In genomic region chr17:27526603-27527002, GRCh38 we compare ENCODE assay signal across 9 cellular contexts.
DNase-seq lines count a peak whose midpoint lies in the region; ATAC-seq, FAIRE-seq and TF ChIP-seq lines count a peak whose summit lies in the region.
"Had no signal": no experiment of that assay in that cellular context is flagged by ENCODE, and none has a peak within 500 bp of the region (broad histone marks: within the 10 kb centered on the region; RNA-seq: fewer than 3 reads in every experiment).

No MANE protein-coding gene starts in this region.

- H3K4me3 Mint-ChIP-seq in activated T-helper 17 cell treated with anti-CD3 and anti-CD28 coated beads, Interleukin-2, amount 50 U/mL, for 72 hours: peak overlapping the region; percentile 42

- FAIRE-seq in HepG2 (lab: Jason Lieb, UNC): peak; percentile 70

- no peaks in the 10 kb centered on the region for H3K36me3 Mint-ChIP-seq in activated T-helper 17 cell treated with anti-CD3 and anti-CD28 coated beads, Interleukin-2, amount 50 U/mL, for 72 hours (ENCODE audit: low read depth)

- H3K79me2 ChIP-seq in ACC112 (ENCODE audit: control insufficient read depth, insufficient read depth, low read length, unreplicated experiment) (no peaks in the 10 kb centered on the region), HepG2 (ENCODE audit: insufficient read depth, low read length) (peaks cover 39% of the 10 kb centered on the region)

- H3K27me3 Mint-ChIP-seq in activated T-helper 17 cell treated with anti-CD3 and anti-CD28 coated beads, Interleukin-2, amount 50 U/mL, for 72 hours: no peaks in the 10 kb centered on the region

- TF ChIP-seq EP300 in HepG2 (IDR thresholded peaks at IDR 0.05; ENCODE audit: low read depth in 2 of 2, low read length in 2 of 2) (no peak), HepG2 (CRISPR knock-in tag; IDR thresholded peaks at IDR 0.05; ENCODE audit: borderline replicate concordance) (no peak)

- POLR2A ChIA-PET in HepG2 (lab: Yijun Ruan, JAX): no interaction called here

- in situ Hi-C loops in HepG2 (cut with HindIII; ENCODE audit: extremely low pct_ligation_motif_present, low pct_unique_long_range_greater_than_20kb): no loop called here

- H2AFZ ChIP-seq in ACC112 (ENCODE audit: low read length, unreplicated experiment): no peak overlapping the region
- H2AFZ ChIP-seq in HepG2 (ENCODE audit: low read length): no peak overlapping the region

- H3K36me3 ChIP-seq in ACC112 (ENCODE audit: insufficient read depth, low read length): no peaks in the 10 kb centered on the region
- no peaks in the 10 kb centered on the region for H3K36me3 ChIP-seq in HepG2 (replicated peaks in 1 of 2; ENCODE audit: control insufficient read depth in 1 of 2, insufficient read depth in 2 of 2, low read length in 2 of 2)

- H4K20me1 ChIP-seq in HepG2 (ENCODE audit: insufficient read depth, low read length): no peaks in the 10 kb centered on the region

- H3K4me1 ChIP-seq in ACC112 (ENCODE audit: control insufficient read depth, insufficient read depth, low read length, unreplicated experiment) (peaks cover 4% of the 10 kb centered on the region), HepG2 (ENCODE audit: insufficient read depth, low read length) (peaks cover 92% of the 10 kb centered on the region)

- BruUV-seq in HepG2 (replicated peaks; lab: Mats Ljungman, UMichigan): no TSS peak

- H3K27me3 ChIP-seq in ACC112 (ENCODE audit: insufficient read depth, low read length): no peaks in the 10 kb centered on the region
- no peaks in the 10 kb centered on the region for H3K27me3 ChIP-seq in HepG2 (ENCODE audit: control insufficient read depth in 1 of 2, insufficient read depth in 2 of 2, low read length in 2 of 2)

- intact Hi-C loops in HepG2 (cut with micrococcal nuclease; ENCODE audit: unreplicated experiment): no loop called here

- DNase-seq in HepG2 (ENCODE audit: low spot score) (no peak), ureter (ENCODE audit: low spot score) (peak; percentile 69), SK-N-DZ (ENCODE audit: low spot score) (no peak), activated gamma-delta T cell treated with Interleukin-2 at 50 U/mL for 16 hours (no peak)

- peak overlapping the region; percentile 22; the same call in 1 of the 2 replicates for H3K4me2 ChIP-seq in HepG2 (ENCODE audit: low read depth, low read length)

- CTCF ChIA-PET in HepG2 (lab: Yijun Ruan, JAX; ENCODE audit: low intra/inter-chr PET ratio, low total read pairs): no interaction called here

- no peak for TF ChIP-seq CTCF in HepG2 (CRISPR knock-in tag; IDR thresholded peaks at IDR 0.05)

- no peak for TF ChIP-seq RAD21 in HepG2 (CRISPR knock-in tag; IDR thresholded peaks at IDR 0.05)

- H3K4me1 Mint-ChIP-seq in activated T-helper 17 cell treated with anti-CD3 and anti-CD28 coated beads, Interleukin-2, amount 50 U/mL, for 72 hours: peaks cover 27% of the 10 kb centered on the region

- peak; percentile 59 for ATAC-seq in GM19023 (IDR thresholded peaks at IDR 0.05; ENCODE audit: unreplicated experiment)
- peak; percentile 59 for ATAC-seq in HG03460 (IDR thresholded peaks at IDR 0.05; ENCODE audit: unreplicated experiment)
- ATAC-seq in activated T-helper 17 cell treated with anti-CD3 and anti-CD28 coated beads, Interleukin-2, amount 50 U/mL, for 72 hours (replicated peaks): peak; percentile 85
- ATAC-seq in HepG2: no peak
- ATAC-seq: psoas muscle had no signal

- no peak overlapping the region for H3K27ac Mint-ChIP-seq in activated T-helper 17 cell treated with anti-CD3 and anti-CD28 coated beads, Interleukin-2, amount 50 U/mL, for 72 hours

- no peak for TF ChIP-seq POLR2A in HepG2 (IDR thresholded peaks at IDR 0.05; ENCODE audit: insufficient read depth in 1 of 2, low read depth in 2 of 2, low read length in 2 of 2)

- no peaks in the 10 kb centered on the region for H3K9me3 Mint-ChIP-seq in activated T-helper 17 cell treated with anti-CD3 and anti-CD28 coated beads, Interleukin-2, amount 50 U/mL, for 72 hours

- WGBS in HepG2 (ENCODE audit: low lambda C conversion rate): 54% methylated on average over 8 of the region's 9 CpGs

- peak overlapping the region; percentile 21; the same call in 1 of the 2 replicates for H3K4me3 ChIP-seq in ACC112 (ENCODE audit: low read depth, low read length)
- no peak overlapping the region for H3K4me3 ChIP-seq in HepG2 (replicated peaks in 1 of 3; ENCODE audit: insufficient read depth in 1 of 3, low read depth in 2 of 3, low read length in 3 of 3)
- H3K4me3 ChIP-seq: psoas muscle had no signal

- H3K27ac ChIP-seq in ACC112 (ENCODE audit: low read depth, low read length): no peak overlapping the region
- no peak overlapping the region for H3K27ac ChIP-seq in HepG2 (ENCODE audit: extremely low read length, insufficient read depth, low read length)
- H3K27ac ChIP-seq: psoas muscle had no signal

- H3K9me3 ChIP-seq in HepG2 (ENCODE audit: low read length): no peaks in the 10 kb centered on the region
- H3K9me3 ChIP-seq: psoas muscle had no signal

- no peak overlapping the region for H3K9ac ChIP-seq in HepG2 (ENCODE audit: insufficient read depth, low read depth, low read length)

TF ChIP-seq in HepG2, 621 proteins besides CTCF, POLR2A, EP300 and RAD21:
- no peak for TF ChIP-seq MLX (CRISPR knock-in tag; IDR thresholded peaks at IDR 0.05)
- peak; percentile 39; the same call in 1 of the 2 replicates for TF ChIP-seq ZNF281 (CRISPR knock-in tag; IDR thresholded peaks at IDR 0.05; ENCODE audit: borderline replicate concordance)
- TF ChIP-seq IKZF5 (CRISPR knock-in tag; IDR thresholded peaks at IDR 0.05): no peak
- peak; percentile 36; the same call in 1 of the 2 replicates for TF ChIP-seq ZNF263 (CRISPR knock-in tag; IDR thresholded peaks at IDR 0.05)
